ENCODE assay signal across 1 cellular context in genomic region chr3:58215317-58216025, GRCh38.
TF ChIP-seq lines count a peak whose summit lies in the region.

No MANE protein-coding gene starts in this region.

TF ChIP-seq in GM12878, 131 proteins besides CTCF, POLR2A, EP300 and RAD21:
- no peak for TF ChIP-seq HSF1 (IDR thresholded peaks at IDR 0.05; ENCODE audit: low read depth, low read length)
- TF ChIP-seq RUNX3 (IDR thresholded peaks at IDR 0.05; ENCODE audit: low read length) = peak; percentile 31
- peak; percentile 53; the same call in 1 of the 2 replicates for TF ChIP-seq RCOR1 (conservative IDR thresholded peaks at IDR 0.05; ENCODE audit: low read depth, low read length)
- 0 out of 2 replicates have a peak, but pooled peaks have one; percentile 5 for TF ChIP-seq YY1 (IDR thresholded peaks at IDR 0.05; ENCODE audit: low read depth, low read length)
- TF ChIP-seq PBX3 (IDR thresholded peaks at IDR 0.05; ENCODE audit: insufficient replicate concordance, low read depth, low read length) = peak; percentile 59
- TF ChIP-seq ATF2 (IDR thresholded peaks at IDR 0.05; ENCODE audit: low read length) = no peak
- TF ChIP-seq MYB (IDR thresholded peaks at IDR 0.05; ENCODE audit: borderline replicate concordance, low read depth, low read length) = 0 out of 2 replicates have a peak, but pooled peaks have one; percentile 7
- peak; percentile 83 for TF ChIP-seq PKNOX1 (IDR thresholded peaks at IDR 0.05)
